In the genomic region with DNA sequence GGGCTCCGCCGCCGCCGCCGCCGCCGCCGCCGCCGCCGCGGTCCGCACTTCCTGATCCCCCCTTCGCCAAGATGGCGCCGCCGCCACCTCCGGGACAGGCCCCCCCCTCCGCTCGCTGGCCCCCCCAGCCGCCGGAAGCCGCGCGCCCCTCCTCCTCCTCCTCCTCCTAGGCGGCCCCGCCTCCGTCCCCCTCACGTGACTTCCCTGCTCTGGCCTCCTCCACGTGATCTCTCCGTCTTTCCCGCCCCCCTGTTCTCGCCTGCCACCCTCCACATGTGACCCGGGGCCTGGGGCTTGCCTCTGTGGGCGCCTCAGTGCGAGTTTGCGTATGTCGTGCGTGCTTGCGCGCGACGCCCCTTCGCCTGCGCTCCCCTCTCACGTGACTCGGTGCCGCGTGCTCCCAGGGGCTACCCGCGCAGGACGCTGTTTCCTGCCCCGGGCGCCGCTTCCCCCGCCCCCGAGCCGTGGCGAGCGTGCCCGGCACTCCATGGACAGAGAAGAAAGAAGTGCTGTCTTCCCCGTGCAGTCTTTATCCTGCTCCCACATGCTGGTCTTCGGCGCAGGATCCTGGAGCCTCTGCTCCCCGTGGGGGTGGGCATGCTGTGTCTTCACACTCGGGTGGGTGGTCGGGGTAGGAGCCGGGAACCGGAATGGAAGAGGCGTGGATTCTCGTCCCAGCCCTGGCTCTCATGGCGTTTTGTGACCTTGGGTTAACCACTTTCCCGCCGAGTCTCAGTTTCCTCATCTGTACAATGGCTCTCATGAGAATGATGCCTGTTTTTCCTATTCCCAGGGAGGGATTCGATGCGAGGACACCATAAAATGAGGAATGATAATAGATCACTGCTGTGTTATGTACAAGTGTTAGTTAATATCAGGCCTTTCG, we compare ENCODE assay signal across 1 cellular context.
A peak's percentile ranks its signal among the peaks of the same experiment; 100 is the strongest.
TF ChIP-seq lines count a peak whose summit lies in the region.

UBE2Q1 (minus strand) TSS at position 53 of the 886 bp plus-strand sequence. CDS start 109 bp downstream, outside the sequence.

TF ChIP-seq in HepG2, 621 proteins besides CTCF, POLR2A, EP300 and RAD21 (continued from another document and continues in another):
- peak; percentile 79 for TF ChIP-seq ZNF792 (CRISPR knock-in tag; IDR thresholded peaks at IDR 0.05)
- peak; percentile 97 for TF ChIP-seq ZSCAN21 (CRISPR knock-in tag; IDR thresholded peaks at IDR 0.05; ENCODE audit: borderline replicate concordance)
- peak; percentile 83 for TF ChIP-seq MED1 (CRISPR knock-in tag; IDR thresholded peaks at IDR 0.05)
- TF ChIP-seq, protein P1, sequence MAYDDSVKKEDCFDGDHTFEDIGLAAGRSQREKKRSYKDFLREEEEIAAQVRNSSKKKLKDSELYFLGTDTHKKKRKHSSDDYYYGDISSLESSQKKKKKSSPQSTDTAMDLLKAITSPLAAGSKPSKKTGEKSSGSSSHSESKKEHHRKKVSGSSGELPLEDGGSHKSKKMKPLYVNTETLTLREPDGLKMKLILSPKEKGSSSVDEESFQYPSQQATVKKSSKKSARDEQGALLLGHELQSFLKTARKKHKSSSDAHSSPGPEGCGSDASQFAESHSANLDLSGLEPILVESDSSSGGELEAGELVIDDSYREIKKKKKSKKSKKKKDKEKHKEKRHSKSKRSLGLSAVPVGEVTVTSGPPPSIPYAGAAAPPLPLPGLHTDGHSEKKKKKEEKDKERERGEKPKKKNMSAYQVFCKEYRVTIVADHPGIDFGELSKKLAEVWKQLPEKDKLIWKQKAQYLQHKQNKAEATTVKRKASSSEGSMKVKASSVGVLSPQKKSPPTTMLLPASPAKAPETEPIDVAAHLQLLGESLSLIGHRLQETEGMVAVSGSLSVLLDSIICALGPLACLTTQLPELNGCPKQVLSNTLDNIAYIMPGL (CRISPR knock-in tag; IDR thresholded peaks at IDR 0.05; ENCODE audit: borderline replicate concordance in 1 of 2, low read depth in 1 of 2) = peak; percentile 73 to 87; a peak in 3 of 4 replicates
- TF ChIP-seq MEIS2 (CRISPR knock-in tag; IDR thresholded peaks at IDR 0.05) = peak; percentile 82; the same call in 1 of the 2 replicates
- peak; percentile 89; the same call in 1 of the 2 replicates for TF ChIP-seq PAWR (CRISPR knock-in tag; IDR thresholded peaks at IDR 0.05; ENCODE audit: borderline replicate concordance)
- peak; percentile 94 for TF ChIP-seq ZNF256 (CRISPR knock-in tag; conservative IDR thresholded peaks at IDR 0.05)
- TF ChIP-seq IRF2 (CRISPR knock-in tag; IDR thresholded peaks at IDR 0.05) = peak; percentile 74
- no peak for TF ChIP-seq CBX2 (IDR thresholded peaks at IDR 0.05; ENCODE audit: low read depth, low read length)
- no peak for TF ChIP-seq CBX2 (CRISPR knock-in tag; IDR thresholded peaks at IDR 0.05; ENCODE audit: low read depth)
- TF ChIP-seq NCOA1 (CRISPR knock-in tag; IDR thresholded peaks at IDR 0.05) = peak; percentile 95
- TF ChIP-seq PRPF4 (IDR thresholded peaks at IDR 0.05; ENCODE audit: low read depth, low read length, poor library complexity, severe bottlenecking) = no peak
- TF ChIP-seq NBN (conservative IDR thresholded peaks at IDR 0.05) = no peak
- peak; percentile 72; the same call in 1 of the 2 replicates for TF ChIP-seq TAF1 (CRISPR knock-in tag; IDR thresholded peaks at IDR 0.05)
- TF ChIP-seq CHD2 (IDR thresholded peaks at IDR 0.05; ENCODE audit: low read depth, low read length) = no peak
- TF ChIP-seq RFXAP (CRISPR knock-in tag; IDR thresholded peaks at IDR 0.05; ENCODE audit: borderline replicate concordance) = peak; percentile 94
- no peak for TF ChIP-seq IKZF1 (IDR thresholded peaks at IDR 0.05)
- peak; percentile 86; the same call in 1 of the 2 replicates for TF ChIP-seq RARG (CRISPR knock-in tag; IDR thresholded peaks at IDR 0.05; ENCODE audit: low read depth)
- peak; percentile 88 for TF ChIP-seq ZSCAN29 (CRISPR knock-in tag; conservative IDR thresholded peaks at IDR 0.05)
- TF ChIP-seq HNF4A (CRISPR knock-in tag; IDR thresholded peaks at IDR 0.05) = no peak
- TF ChIP-seq, protein P2, sequence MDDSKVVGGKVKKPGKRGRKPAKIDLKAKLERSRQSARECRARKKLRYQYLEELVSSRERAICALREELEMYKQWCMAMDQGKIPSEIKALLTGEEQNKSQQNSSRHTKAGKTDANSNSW (CRISPR knock-in tag; IDR thresholded peaks at IDR 0.05; ENCODE audit: borderline replicate concordance) = peak; percentile 91; the same call in 1 of the 2 replicates
- peak; percentile 67; the same call in 1 of the 2 replicates for TF ChIP-seq NFATC3 (CRISPR knock-in tag; IDR thresholded peaks at IDR 0.05)
- peak; percentile 98 for TF ChIP-seq SMYD3 (CRISPR knock-in tag; IDR thresholded peaks at IDR 0.05)
- TF ChIP-seq, protein P3, sequence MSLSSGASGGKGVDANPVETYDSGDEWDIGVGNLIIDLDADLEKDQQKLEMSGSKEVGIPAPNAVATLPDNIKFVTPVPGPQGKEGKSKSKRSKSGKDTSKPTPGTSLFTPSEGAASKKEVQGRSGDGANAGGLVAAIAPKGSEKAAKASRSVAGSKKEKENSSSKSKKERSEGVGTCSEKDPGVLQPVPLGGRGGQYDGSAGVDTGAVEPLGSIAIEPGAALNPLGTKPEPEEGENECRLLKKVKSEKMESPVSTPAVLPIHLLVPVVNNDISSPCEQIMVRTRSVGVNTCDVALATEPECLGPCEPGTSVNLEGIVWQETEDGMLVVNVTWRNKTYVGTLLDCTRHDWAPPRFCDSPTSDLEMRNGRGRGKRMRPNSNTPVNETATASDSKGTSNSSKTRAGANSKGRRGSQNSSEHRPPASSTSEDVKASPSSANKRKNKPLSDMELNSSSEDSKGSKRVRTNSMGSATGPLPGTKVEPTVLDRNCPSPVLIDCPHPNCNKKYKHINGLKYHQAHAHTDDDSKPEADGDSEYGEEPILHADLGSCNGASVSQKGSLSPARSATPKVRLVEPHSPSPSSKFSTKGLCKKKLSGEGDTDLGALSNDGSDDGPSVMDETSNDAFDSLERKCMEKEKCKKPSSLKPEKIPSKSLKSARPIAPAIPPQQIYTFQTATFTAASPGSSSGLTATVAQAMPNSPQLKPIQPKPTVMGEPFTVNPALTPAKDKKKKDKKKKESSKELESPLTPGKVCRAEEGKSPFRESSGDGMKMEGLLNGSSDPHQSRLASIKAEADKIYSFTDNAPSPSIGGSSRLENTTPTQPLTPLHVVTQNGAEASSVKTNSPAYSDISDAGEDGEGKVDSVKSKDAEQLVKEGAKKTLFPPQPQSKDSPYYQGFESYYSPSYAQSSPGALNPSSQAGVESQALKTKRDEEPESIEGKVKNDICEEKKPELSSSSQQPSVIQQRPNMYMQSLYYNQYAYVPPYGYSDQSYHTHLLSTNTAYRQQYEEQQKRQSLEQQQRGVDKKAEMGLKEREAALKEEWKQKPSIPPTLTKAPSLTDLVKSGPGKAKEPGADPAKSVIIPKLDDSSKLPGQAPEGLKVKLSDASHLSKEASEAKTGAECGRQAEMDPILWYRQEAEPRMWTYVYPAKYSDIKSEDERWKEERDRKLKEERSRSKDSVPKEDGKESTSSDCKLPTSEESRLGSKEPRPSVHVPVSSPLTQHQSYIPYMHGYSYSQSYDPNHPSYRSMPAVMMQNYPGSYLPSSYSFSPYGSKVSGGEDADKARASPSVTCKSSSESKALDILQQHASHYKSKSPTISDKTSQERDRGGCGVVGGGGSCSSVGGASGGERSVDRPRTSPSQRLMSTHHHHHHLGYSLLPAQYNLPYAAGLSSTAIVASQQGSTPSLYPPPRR (CRISPR knock-in tag; IDR thresholded peaks at IDR 0.05; ENCODE audit: borderline replicate concordance) = peak; percentile 94
- TF ChIP-seq ZIK1 (CRISPR knock-in tag; IDR thresholded peaks at IDR 0.05; ENCODE audit: borderline replicate concordance, low read depth) = peak; percentile 100
- TF ChIP-seq ZNF737 (CRISPR knock-in tag; IDR thresholded peaks at IDR 0.05; ENCODE audit: borderline replicate concordance) = peak; percentile 95; the same call in 1 of the 2 replicates
- 0 out of 2 replicates have a peak, but pooled peaks have one; percentile 34 for TF ChIP-seq ZNF512B (CRISPR knock-in tag; IDR thresholded peaks at IDR 0.05; ENCODE audit: borderline replicate concordance)
- peak; percentile 95 for TF ChIP-seq NFAT5 (CRISPR knock-in tag; IDR thresholded peaks at IDR 0.05)
- TF ChIP-seq SAFB2 (CRISPR knock-in tag; IDR thresholded peaks at IDR 0.05; ENCODE audit: borderline replicate concordance, low read depth) = peak; percentile 70; the same call in 1 of the 2 replicates
- peak; percentile 99 for TF ChIP-seq ZNF567 (CRISPR knock-in tag; IDR thresholded peaks at IDR 0.05; ENCODE audit: borderline replicate concordance)
- peak; percentile 100 for TF ChIP-seq ZNF747 (CRISPR knock-in tag; IDR thresholded peaks at IDR 0.05; ENCODE audit: borderline replicate concordance)
- TF ChIP-seq KLF15 (CRISPR knock-in tag; IDR thresholded peaks at IDR 0.05; ENCODE audit: borderline replicate concordance) = peak; percentile 97
- TF ChIP-seq ZBTB1 (CRISPR knock-in tag; IDR thresholded peaks at IDR 0.05; ENCODE audit: borderline replicate concordance) = no peak
- peak; percentile 84; the same call in 1 of the 2 replicates for TF ChIP-seq ZNF614 (CRISPR knock-in tag; IDR thresholded peaks at IDR 0.05; ENCODE audit: borderline replicate concordance)
- TF ChIP-seq, protein P4, sequence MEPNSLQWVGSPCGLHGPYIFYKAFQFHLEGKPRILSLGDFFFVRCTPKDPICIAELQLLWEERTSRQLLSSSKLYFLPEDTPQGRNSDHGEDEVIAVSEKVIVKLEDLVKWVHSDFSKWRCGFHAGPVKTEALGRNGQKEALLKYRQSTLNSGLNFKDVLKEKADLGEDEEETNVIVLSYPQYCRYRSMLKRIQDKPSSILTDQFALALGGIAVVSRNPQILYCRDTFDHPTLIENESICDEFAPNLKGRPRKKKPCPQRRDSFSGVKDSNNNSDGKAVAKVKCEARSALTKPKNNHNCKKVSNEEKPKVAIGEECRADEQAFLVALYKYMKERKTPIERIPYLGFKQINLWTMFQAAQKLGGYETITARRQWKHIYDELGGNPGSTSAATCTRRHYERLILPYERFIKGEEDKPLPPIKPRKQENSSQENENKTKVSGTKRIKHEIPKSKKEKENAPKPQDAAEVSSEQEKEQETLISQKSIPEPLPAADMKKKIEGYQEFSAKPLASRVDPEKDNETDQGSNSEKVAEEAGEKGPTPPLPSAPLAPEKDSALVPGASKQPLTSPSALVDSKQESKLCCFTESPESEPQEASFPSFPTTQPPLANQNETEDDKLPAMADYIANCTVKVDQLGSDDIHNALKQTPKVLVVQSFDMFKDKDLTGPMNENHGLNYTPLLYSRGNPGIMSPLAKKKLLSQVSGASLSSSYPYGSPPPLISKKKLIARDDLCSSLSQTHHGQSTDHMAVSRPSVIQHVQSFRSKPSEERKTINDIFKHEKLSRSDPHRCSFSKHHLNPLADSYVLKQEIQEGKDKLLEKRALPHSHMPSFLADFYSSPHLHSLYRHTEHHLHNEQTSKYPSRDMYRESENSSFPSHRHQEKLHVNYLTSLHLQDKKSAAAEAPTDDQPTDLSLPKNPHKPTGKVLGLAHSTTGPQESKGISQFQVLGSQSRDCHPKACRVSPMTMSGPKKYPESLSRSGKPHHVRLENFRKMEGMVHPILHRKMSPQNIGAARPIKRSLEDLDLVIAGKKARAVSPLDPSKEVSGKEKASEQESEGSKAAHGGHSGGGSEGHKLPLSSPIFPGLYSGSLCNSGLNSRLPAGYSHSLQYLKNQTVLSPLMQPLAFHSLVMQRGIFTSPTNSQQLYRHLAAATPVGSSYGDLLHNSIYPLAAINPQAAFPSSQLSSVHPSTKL (CRISPR knock-in tag; IDR thresholded peaks at IDR 0.05) = peak; percentile 72
